Comparison of ENCODE assay signal across 23 cellular contexts in genomic region chr6:52999456-52999855, GRCh38.
"Had no signal": no experiment of that assay in that cellular context is flagged by ENCODE, and none has a peak within 500 bp of the region (broad histone marks: within the 10 kb centered on the region; RNA-seq: fewer than 3 reads in every experiment).

No MANE protein-coding gene starts in this region.

- H3K36me3 ChIP-seq: thyroid gland, uterus had no signal

- H3K27me3 ChIP-seq: stomach, suprapubic skin, testis, thyroid gland, tibial artery, tibial nerve, transverse colon, upper lobe of left lung, upper lobe of right lung, uterus, vagina had no signal

- H3K9me3 ChIP-seq: stomach, suprapubic skin, testis, thoracic aorta, thyroid gland, tibial artery, tibial nerve, transverse colon, upper lobe of left lung, upper lobe of right lung, uterus, vagina had no signal

- DNase-seq: stimulated activated CD4-positive, alpha-beta T cell treated with anti-CD3 and anti-CD28 coated beads, Interleukin-2, amount 100 ng/mL, for 48 hours; stimulated activated CD4-positive, alpha-beta T cell treated with anti-CD3 and anti-CD28 coated beads, Interleukin-4, amount 100 ng/mL, for 1 hour; stimulated activated CD4-positive, alpha-beta T cell treated with anti-CD3 and anti-CD28 coated beads, Interleukin-4, amount 100 ng/mL, for 24 hours; stimulated activated CD4-positive, alpha-beta T cell treated with anti-CD3 and anti-CD28 coated beads, Interleukin-4, amount 100 ng/mL, for 4 hours; stimulated activated CD8-positive, alpha-beta memory T cell treated with anti-CD3 and anti-CD28 coated beads, Interleukin-4, amount 100 ng/mL, for 48 hours; stimulated activated naive B cell treated with anti-CD40 and anti-IgM and Interleukin-4, amounts not matched to agents 10 μg/mL and 1 μg/mL and 100 μg/mL, for 72 hours; stimulated activated naive CD4-positive, alpha-beta T cell; stimulated activated naive CD4-positive, alpha-beta T cell treated with Interleukin-2 at 50 U/mL for 16 hours; stimulated activated naive CD8-positive, alpha-beta T cell treated with anti-CD3 and anti-CD28 coated beads, Interleukin-15, amount 100 ng/mL, for 72 hours; stimulated activated naive CD8-positive, alpha-beta T cell treated with anti-CD3 and anti-CD28 coated beads, Interleukin-15, Interleukin-2, amounts not matched to agents 100 U/mL and 50 U/mL, for 24 hours; stomach; substantia nigra; testis; thyroid gland; tibial artery; transverse colon; upper lobe of left lung; upper lobe of right lung; uterus had no signal

- H3K27ac ChIP-seq: stomach, suprapubic skin, testis, thoracic aorta, thyroid gland, tibial artery, tibial nerve, transverse colon, upper lobe of left lung, upper lobe of right lung, uterus, vagina had no signal

- H3K4me3 ChIP-seq: stomach, suprapubic skin, testis, thoracic aorta, thyroid gland, tibial artery, tibial nerve, transverse colon, upper lobe of left lung, upper lobe of right lung, uterus, vagina had no signal

- H3K4me1 ChIP-seq: testis, thyroid gland, uterus had no signal
